In the genomic region with DNA sequence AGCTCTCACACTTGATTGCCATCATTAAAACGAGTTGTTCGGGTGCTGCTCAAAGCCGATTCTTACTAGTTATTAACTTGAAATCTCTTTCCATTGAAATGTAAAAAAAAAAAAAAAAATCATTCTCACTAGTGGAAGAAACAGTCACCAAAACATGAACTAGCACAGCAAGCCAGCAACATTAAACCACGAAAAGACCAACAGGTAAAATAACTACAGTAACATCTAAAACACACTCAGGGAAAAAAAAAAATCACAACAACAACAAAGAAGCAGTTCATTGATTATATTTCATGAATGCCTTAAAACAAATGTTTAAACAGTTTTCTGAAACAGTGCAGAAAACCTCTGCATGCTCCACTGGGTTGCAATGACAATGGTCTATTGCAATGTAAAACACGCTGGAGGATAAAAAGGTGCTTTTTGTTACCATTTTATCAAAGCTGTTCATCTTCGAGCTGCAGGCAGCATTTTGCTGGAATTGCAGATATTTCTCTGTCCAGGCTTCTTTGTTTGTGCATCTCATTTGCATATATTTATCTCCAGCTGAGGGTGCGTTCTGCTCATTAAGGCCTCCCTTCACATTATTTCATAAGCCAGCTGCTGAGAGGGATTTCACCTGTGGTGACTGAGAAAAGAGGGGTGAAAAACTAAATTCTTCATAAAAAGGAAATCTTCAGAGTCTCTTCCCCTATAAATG, we compare ENCODE assay signal across 17 cellular contexts.
A peak's percentile ranks its signal among the peaks of the same experiment; 100 is the strongest.
DNase-seq lines count a peak whose midpoint lies in the region; FAIRE-seq and TF ChIP-seq lines count a peak whose summit lies in the region.
"Had no signal": no experiment of that assay in that cellular context is flagged by ENCODE, and none has a peak within 500 bp of the region (broad histone marks: within the 10 kb centered on the region; RNA-seq: fewer than 3 reads in every experiment).

No MANE protein-coding gene starts in this region.

- H3K9ac ChIP-seq in HUES64 (ENCODE audit: low read depth, low read length), result no peak overlapping the region
- no peak overlapping the region for H3K9ac ChIP-seq in muscle layer of colon (ENCODE audit: low read length)
- H3K9ac ChIP-seq: BLaER1 treated with 17β-estradiol and CSF1 and Interleukin-3, amounts not matched to agents 10 nM and 100 nM had no signal

- TF ChIP-seq CTCF in dorsolateral prefrontal cortex (IDR thresholded peaks at IDR 0.05 in 54 of 56, conservative IDR thresholded peaks at IDR 0.05 in 2 of 56; ENCODE audit: low read depth in 1 of 56, partially characterized antibody in 56 of 56), result no peak

- intact Hi-C loops in dorsolateral prefrontal cortex (cut with DNase I), result no loop called here

- no peaks in the 10 kb centered on the region for H3K9me3 ChIP-seq in HUES64 (ENCODE audit: insufficient read depth, low read depth, low read length)
- no peaks in the 10 kb centered on the region for H3K9me3 ChIP-seq in muscle layer of colon (ENCODE audit: low read length)
- H3K9me3 ChIP-seq: BLaER1 treated with 17β-estradiol and CSF1 and Interleukin-3, amounts not matched to agents 10 nM and 100 nM; heart right ventricle had no signal

- WGBS in HUES64, result 50% methylated on average over 7 of the region's 7 CpGs

- H3K27ac ChIP-seq in HUES64 (ENCODE audit: low read depth, low read length) (peak overlapping the region; percentile 59; the same call in 1 of the 2 replicates), dorsolateral prefrontal cortex (peak overlapping the region in 52 of 59 donors; percentile 0 to 88 (median 60)), muscle layer of colon (ENCODE audit: low read depth, low read length) (peak overlapping the region; percentile 81), temporal lobe (ENCODE audit: low read depth, low read length) (peak overlapping the region; percentile 77)
- H3K27ac ChIP-seq: BLaER1 treated with 17β-estradiol and CSF1 and Interleukin-3, amounts not matched to agents 10 nM and 100 nM; heart right ventricle; PC-9; WERI-Rb-1 had no signal

- DNase-seq in dorsolateral prefrontal cortex (no peak), ecto neural progenitor cell (ENCODE audit: low spot score) (no peak), urothelium cell line (ENCODE audit: low spot score) (no peak)
- DNase-seq in stimulated activated CD4-positive, alpha-beta T cell treated with anti-CD3 and anti-CD28 coated beads, Interleukin-4, amount 100 ng/mL, for 4 hours, result no peak
- DNase-seq: EL; heart right ventricle; KG1; naive thymus-derived CD4-positive, alpha-beta T cell; NCI-H226; stimulated activated CD4-positive, alpha-beta T cell treated with anti-CD3 and anti-CD28 coated beads, Interleukin-4, amount 100 ng/mL, for 1 hour; WERI-Rb-1 had no signal

- no peak overlapping the region for H3K4me3 ChIP-seq in HUES64 (ENCODE audit: low read length)
- H3K4me3 ChIP-seq in dorsolateral prefrontal cortex, result peak overlapping the region in 4 of 59 donors; percentile 2 to 20 (median 19)
- H3K4me3 ChIP-seq in muscle layer of colon (ENCODE audit: low read depth in 1 of 2, low read length in 2 of 2), result peak overlapping the region in 1 of 2 donors; percentile 19
- H3K4me3 ChIP-seq: BLaER1 treated with 17β-estradiol and CSF1 and Interleukin-3, amounts not matched to agents 10 nM and 100 nM; GM12878; heart right ventricle; PC-9 had no signal

- no peak for FAIRE-seq in urothelium cell line (lab: Jason Lieb, UNC)
- FAIRE-seq: GM12878 had no signal

- H3K36me3 ChIP-seq in HUES64 (ENCODE audit: insufficient read depth, low read length) (no peaks in the 10 kb centered on the region), muscle layer of colon (ENCODE audit: insufficient read depth, low read length) (no peaks in the 10 kb centered on the region)
- H3K36me3 ChIP-seq: BLaER1 treated with 17β-estradiol and CSF1 and Interleukin-3, amounts not matched to agents 10 nM and 100 nM; heart right ventricle; WERI-Rb-1 had no signal

- H3K27me3 ChIP-seq in HUES64 (ENCODE audit: insufficient read depth, low read length), result no peaks in the 10 kb centered on the region
- peaks cover 0 to 7% (median 0%) of the 10 kb centered on the region in 45 donors for H3K27me3 ChIP-seq in dorsolateral prefrontal cortex
- H3K27me3 ChIP-seq in muscle layer of colon (ENCODE audit: control insufficient read depth in 1 of 2, insufficient read depth in 2 of 2, low read length in 2 of 2), result no peaks in the 10 kb centered on the region
- H3K27me3 ChIP-seq: BLaER1 treated with 17β-estradiol and CSF1 and Interleukin-3, amounts not matched to agents 10 nM and 100 nM had no signal

- H3K4me1 ChIP-seq in HUES64 (ENCODE audit: insufficient read depth, low read length), result peaks cover 38% of the 10 kb centered on the region
- H3K4me1 ChIP-seq in muscle layer of colon (ENCODE audit: insufficient read depth, low read length), result peaks cover 66% of the 10 kb centered on the region
- H3K4me1 ChIP-seq: BLaER1 treated with 17β-estradiol and CSF1 and Interleukin-3, amounts not matched to agents 10 nM and 100 nM; heart right ventricle had no signal
